9 cellular contexts compared by ENCODE assay signal in the genomic region with DNA sequence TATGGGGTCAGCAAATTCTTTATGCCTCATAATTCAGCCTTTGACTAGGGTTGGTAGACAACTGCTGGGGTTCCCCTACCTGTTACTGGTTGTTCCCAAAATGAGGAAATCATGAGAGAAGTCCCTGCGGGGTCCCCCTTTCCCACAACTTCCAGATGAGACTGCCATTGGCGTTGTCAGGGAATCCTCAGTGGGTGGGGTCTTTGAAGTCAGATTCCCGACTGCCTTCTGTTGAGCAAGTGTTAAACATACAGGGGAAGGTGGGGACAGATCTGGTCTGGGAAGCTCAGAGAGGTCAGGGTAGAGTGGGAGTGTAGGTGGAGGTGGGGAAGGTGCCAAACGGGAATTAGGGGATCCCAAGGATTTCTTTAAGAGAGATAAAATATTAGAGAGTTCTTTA. TPM values are rescaled to one million over a fixed set of nuclear protein-coding genes. Genes with fewer than 3 reads are reported as not detected.
"Had no signal": no experiment of that assay in that cellular context is flagged by ENCODE, and none has a peak within 500 bp of the region (broad histone marks: within the 10 kb centered on the region; RNA-seq: fewer than 3 reads in every experiment).

No MANE protein-coding gene starts in this region.

- H3K4me3 ChIP-seq: GM23248 had no signal

- H3K27ac Mint-ChIP-seq: H9 had no signal

- H3K4me3 Mint-ChIP-seq: H9, IgD-negative memory B cell had no signal

- ATAC-seq: HepG2 had no signal

- H3K36me3 Mint-ChIP-seq: IgD-negative memory B cell had no signal

- H3K9ac ChIP-seq: GM23248 had no signal

- H3K9me3 Mint-ChIP-seq: H9 had no signal

- DNase-seq: GM23248, H9, HCEC 1CT, KBM-7 had no signal

- H3K27ac ChIP-seq: GM23248, HL-60 had no signal

- H3K4me1 Mint-ChIP-seq: IgD-negative memory B cell had no signal

- H2AFZ ChIP-seq: GM23248 had no signal

RNA-seq across cellular contexts. Expression of gene HSD3B2, which starts 14.7 kb away (rescaled TPM):
- total RNA-seq: GM23248, H1, H9, HepG2, HT1080 had no signal
- polyA plus RNA-seq: GM23248, H1, IgD-negative memory B cell had no signal
